33 cellular contexts compared by ENCODE assay signal in genomic region chr6:119186490-119186889, GRCh38.
"Had no signal": no experiment of that assay in that cellular context is flagged by ENCODE, and none has a peak within 500 bp of the region (broad histone marks: within the 10 kb centered on the region; RNA-seq: fewer than 3 reads in every experiment).

No MANE protein-coding gene starts in this region.

- ATAC-seq: SK-N-SH treated with all-trans-retinoic acid at 6 μM for 48 hours had no signal

- H3K27ac Mint-ChIP-seq: activated CD4-positive, alpha-beta memory T cell treated with anti-CD3 and anti-CD28 coated beads, Interleukin-2, amount 10 ng/mL, durations not matched to agents 7 days and 5 days; activated naive CD4-positive, alpha-beta T cell treated with anti-CD3 and anti-CD28 coated beads, Interleukin-2, amount 50 U/mL, for 24 hours; activated naive CD8-positive, alpha-beta T cell treated with anti-CD3 and anti-CD28 coated beads, Interleukin-2, amount 10 ng/mL, durations not matched to agents 7 days and 5 days; activated T-helper 2 cell treated with anti-CD3 and anti-CD28 coated beads, Interferon-gamma antibody, Interleukin-2, Interleukin-4, amounts not matched to agents 10 μg/mL and 5 μg/mL and 100 μg/mL, durations not matched to agents 14 hours and 24 hours and 36 hours had no signal

- H3K4me1 Mint-ChIP-seq: activated naive CD4-positive, alpha-beta T cell treated with anti-CD3 and anti-CD28 coated beads, Interleukin-2, amount 50 U/mL, for 24 hours; activated naive CD8-positive, alpha-beta T cell treated with anti-CD3 and anti-CD28 coated beads, Interleukin-2, amount 10 ng/mL, durations not matched to agents 7 days and 5 days had no signal

- H3K9me3 Mint-ChIP-seq: activated CD4-positive, alpha-beta memory T cell treated with anti-CD3 and anti-CD28 coated beads, Interleukin-2, amount 10 ng/mL, durations not matched to agents 7 days and 5 days; activated naive CD4-positive, alpha-beta T cell treated with anti-CD3 and anti-CD28 coated beads, Interleukin-2, amount 50 U/mL, for 24 hours; activated naive CD8-positive, alpha-beta T cell treated with anti-CD3 and anti-CD28 coated beads, Interleukin-2, amount 10 ng/mL, durations not matched to agents 7 days and 5 days; activated T-helper 2 cell treated with anti-CD3 and anti-CD28 coated beads, Interferon-gamma antibody, Interleukin-2, Interleukin-4, amounts not matched to agents 10 μg/mL and 5 μg/mL and 100 μg/mL, durations not matched to agents 14 hours and 24 hours and 36 hours; central memory CD8-positive, alpha-beta T cell had no signal

- H3K4me1 ChIP-seq: Peyer's patch had no signal

- H3K27me3 Mint-ChIP-seq: activated CD4-positive, alpha-beta memory T cell treated with anti-CD3 and anti-CD28 coated beads, Interleukin-2, amount 10 ng/mL, durations not matched to agents 7 days and 5 days; activated naive CD4-positive, alpha-beta T cell treated with anti-CD3 and anti-CD28 coated beads, Interleukin-2, amount 50 U/mL, for 24 hours; activated naive CD8-positive, alpha-beta T cell treated with anti-CD3 and anti-CD28 coated beads, Interleukin-2, amount 10 ng/mL, durations not matched to agents 7 days and 5 days; central memory CD8-positive, alpha-beta T cell had no signal

- H3K27me3 ChIP-seq: ascending aorta, cardiac muscle cell, Peyer's patch had no signal

- H3K27ac ChIP-seq: ascending aorta, cardiac muscle cell, Peyer's patch, VCaP had no signal

- DNase-seq: activated CD4-positive, alpha-beta memory T cell treated with anti-CD3 and anti-CD28 coated beads, Interleukin-2, amount 10 ng/mL, durations not matched to agents 7 days and 5 days; activated CD4-positive, alpha-beta T cell treated with anti-CD3 and anti-CD28 coated beads for 1 hour; activated CD4-positive, alpha-beta T cell treated with anti-CD3 and anti-CD28 coated beads for 48 hours; activated CD4-positive, CD25-positive, alpha-beta regulatory T cell; activated gamma-delta T cell; activated naive CD4-positive, alpha-beta T cell treated with Interleukin-2 at 50 U/mL for 16 hours; activated naive CD8-positive, alpha-beta T cell treated with anti-CD3 and anti-CD28 coated beads, Interleukin-2, amount 10 ng/mL, durations not matched to agents 7 days and 5 days; activated T-cell treated with anti-CD3 and anti-CD28 coated beads, Interleukin-2, amount 50 U/mL, for 1 hour; amygdala; Karpas-422; KBM-7; NCI-H1105; NCI-H1436; NCI-H1694; NCI-H1930; NCI-H2081 treated with DMSO at 0.1 percent for 48 hours; NCI-H510A; NCI-H526; NCI-H748 treated with DMSO at 0.1 percent for 48 hours; OCI-M1; Peyer's patch; RPMI8226; SIG-M5; T-helper 1 cell; T-helper 2 cell; T-helper 9 cell had no signal

- H3K4me3 ChIP-seq: ascending aorta, cardiac muscle cell, Peyer's patch had no signal

- H3K4me3 Mint-ChIP-seq: activated CD4-positive, alpha-beta memory T cell treated with anti-CD3 and anti-CD28 coated beads, Interleukin-2, amount 10 ng/mL, durations not matched to agents 7 days and 5 days; activated naive CD4-positive, alpha-beta T cell treated with anti-CD3 and anti-CD28 coated beads, Interleukin-2, amount 50 U/mL, for 24 hours; activated naive CD8-positive, alpha-beta T cell treated with anti-CD3 and anti-CD28 coated beads, Interleukin-2, amount 10 ng/mL, durations not matched to agents 7 days and 5 days; central memory CD8-positive, alpha-beta T cell had no signal

- H3K9me3 ChIP-seq: ascending aorta, Peyer's patch had no signal
